ENCODE assay signal across 11 cellular contexts in genomic region chr5:157132302-157132612, GRCh38. TPM values are rescaled to one million over a fixed set of nuclear protein-coding genes. Genes with fewer than 3 reads are reported as not detected.
DNase-seq lines count a peak whose midpoint lies in the region; ATAC-seq and TF ChIP-seq lines count a peak whose summit lies in the region.
"Had no signal": no experiment of that assay in that cellular context is flagged by ENCODE, and none has a peak within 500 bp of the region (broad histone marks: within the 10 kb centered on the region; RNA-seq: fewer than 3 reads in every experiment).

No MANE protein-coding gene starts in this region.

- peak; percentile 9 for TF ChIP-seq CTCF in CD14-positive monocyte (IDR thresholded peaks at IDR 0.05)
- no peak for TF ChIP-seq CTCF in OCI-LY3 (IDR thresholded peaks at IDR 0.05; ENCODE audit: low read depth, low read length)
- TF ChIP-seq CTCF in RWPE2 (IDR thresholded peaks at IDR 0.05; ENCODE audit: poor library complexity, severe bottlenecking), result peak; percentile 41

- no peak for ATAC-seq in RWPE2 (ENCODE audit: low read depth)
- ATAC-seq in GM19351 (IDR thresholded peaks at IDR 0.05; ENCODE audit: unreplicated experiment), result no peak

- peaks cover 8% of the 10 kb centered on the region for H3K4me1 ChIP-seq in OCI-LY3 (ENCODE audit: low read length)
- no peaks in the 10 kb centered on the region for H3K4me1 ChIP-seq in RWPE2 (ENCODE audit: insufficient read depth, poor library complexity, severe bottlenecking)

- peaks cover 28% of the 10 kb centered on the region for H3K4me1 Mint-ChIP-seq in CD14-positive monocyte

- peak overlapping the region; percentile 27 for H3K4me2 ChIP-seq in OCI-LY3 (ENCODE audit: low read length)

- intact Hi-C loops in CD14-positive monocyte (cut with micrococcal nuclease), result loop anchor here in 1 of 2 donors (5.0 kb wide), 1 partner anchor 45 kb away; no protein-coding TSS in a partner anchor

- H3K79me2 ChIP-seq in OCI-LY3 (ENCODE audit: low read length), result no peaks in the 10 kb centered on the region

- H2AFZ ChIP-seq in OCI-LY3 (ENCODE audit: low read depth, low read length), result no peak overlapping the region

- no peak overlapping the region for H3K9ac ChIP-seq in OCI-LY3 (ENCODE audit: low read length)
- H3K9ac ChIP-seq: BLaER1 treated with 17β-estradiol and CSF1 and Interleukin-3, amounts not matched to agents 10 nM and 100 nM had no signal

- H3K36me3 ChIP-seq in OCI-LY3 (replicated peaks; ENCODE audit: low read depth, low read length), result peaks cover under 1% of the 10 kb centered on the region
- H3K36me3 ChIP-seq in RWPE2 (ENCODE audit: low read depth), result peaks cover 3% of the 10 kb centered on the region

- peaks cover 0 to 2% (median 0%) of the 10 kb centered on the region in 7 donors for H3K9me3 Mint-ChIP-seq in CD14-positive monocyte
- H3K9me3 Mint-ChIP-seq: CD4-positive, alpha-beta memory T cell had no signal

- no peaks in the 10 kb centered on the region for H4K20me1 ChIP-seq in OCI-LY3 (ENCODE audit: insufficient read depth, low read length)
- H4K20me1 ChIP-seq: BLaER1 treated with 17β-estradiol and CSF1 and Interleukin-3, amounts not matched to agents 10 nM and 100 nM had no signal

- no peaks in the 10 kb centered on the region for H3K9me3 ChIP-seq in OCI-LY3 (ENCODE audit: insufficient read depth, low read length)
- no peaks in the 10 kb centered on the region for H3K9me3 ChIP-seq in RWPE2 (ENCODE audit: severe bottlenecking)

- H3K27ac Mint-ChIP-seq in CD14-positive monocyte, result no peak overlapping the region
- H3K27ac Mint-ChIP-seq: CD4-positive, alpha-beta memory T cell; IgD-negative memory B cell had no signal

- no peaks in the 10 kb centered on the region for H3K27me3 ChIP-seq in OCI-LY3 (ENCODE audit: low read depth, low read length)
- H3K27me3 ChIP-seq in RWPE2 (ENCODE audit: insufficient read depth, poor library complexity, severe bottlenecking), result no peaks in the 10 kb centered on the region
- H3K27me3 ChIP-seq: BLaER1 treated with 17β-estradiol and CSF1 and Interleukin-3, amounts not matched to agents 10 nM and 100 nM had no signal

- H3K4me3 ChIP-seq in OCI-LY3 (ENCODE audit: low read length), result peak overlapping the region; percentile 75; the same call in 1 of the 2 replicates
- H3K4me3 ChIP-seq in RWPE2 (ENCODE audit: severe bottlenecking), result no peak overlapping the region
- H3K4me3 ChIP-seq: BLaER1 treated with 17β-estradiol and CSF1 and Interleukin-3, amounts not matched to agents 10 nM and 100 nM had no signal

- no peak for DNase-seq in CD14-positive monocyte (ENCODE audit: low spot score)
- no peak for DNase-seq in RWPE2 (ENCODE audit: low spot score)
- DNase-seq in GOT3 (lab: John Stamatoyannopoulos, UW), result no peak
- DNase-seq in NCI-H1048 (lab: John Stamatoyannopoulos, UW), result no peak
- DNase-seq: GF-D8, KG1 had no signal

- no peak overlapping the region for H3K27ac ChIP-seq in OCI-LY3 (ENCODE audit: low read length)
- no peak overlapping the region for H3K27ac ChIP-seq in RWPE2 (ENCODE audit: poor library complexity, severe bottlenecking)

- peaks cover 0 to 4% (median 0%) of the 10 kb centered on the region in 3 donors for H3K27me3 Mint-ChIP-seq in CD14-positive monocyte (ENCODE audit: low read depth in 3 of 3)
- H3K27me3 Mint-ChIP-seq: CD4-positive, alpha-beta memory T cell; IgD-negative memory B cell had no signal

- H3K4me3 Mint-ChIP-seq in CD14-positive monocyte, result no peak overlapping the region
- H3K4me3 Mint-ChIP-seq: CD4-positive, alpha-beta memory T cell had no signal

- H3K36me3 Mint-ChIP-seq in CD14-positive monocyte, result peaks cover 8 to 10% of the 10 kb centered on the region in 2 donors
- H3K36me3 Mint-ChIP-seq: IgD-negative memory B cell had no signal

RNA-seq across cellular contexts. Expression of gene MED7, which starts 10.4 kb away (rescaled TPM):
- 10 to 100 TPM; 11.9 to 13.0 TPM for polyA plus RNA-seq in CD14-positive monocyte

RNA-seq across cellular contexts. Expression of gene HAVCR2, which starts 23.4 kb away (rescaled TPM):
- 10 to 100 TPM; 45.0 to 56.8 TPM for polyA plus RNA-seq in CD14-positive monocyte

RNA-seq across cellular contexts. Expression of gene GARIN3, which starts 33.8 kb away (rescaled TPM):
- not detected for polyA plus RNA-seq in CD14-positive monocyte
- polyA plus RNA-seq: CD4-positive, alpha-beta memory T cell; IgD-negative memory B cell had no signal

RNA-seq across cellular contexts. Expression of gene ITK, which starts 48.4 kb away (rescaled TPM):
- under 1 TPM; 0.39 to 0.60 TPM for polyA plus RNA-seq in CD14-positive monocyte
